ENCODE assay signal across 10 cellular contexts in genomic region chr9:5455181-5455580, GRCh38. TPM values are rescaled to one million over a fixed set of nuclear protein-coding genes. Genes with fewer than 3 reads are reported as not detected.
DNase-seq lines count a peak whose midpoint lies in the region; ATAC-seq and TF ChIP-seq lines count a peak whose summit lies in the region.
"Had no signal": no experiment of that assay in that cellular context is flagged by ENCODE, and none has a peak within 500 bp of the region (broad histone marks: within the 10 kb centered on the region; RNA-seq: fewer than 3 reads in every experiment).

No MANE protein-coding gene starts in this region.

- no peak overlapping the region for H3K4me3 ChIP-seq in left lung
- no peak overlapping the region for H3K4me3 ChIP-seq in body of pancreas
- H3K4me3 ChIP-seq in effector memory CD4-positive, alpha-beta T cell (ENCODE audit: insufficient read depth, low read depth, low read length, poor library complexity, severe bottlenecking): no peak overlapping the region
- H3K4me3 ChIP-seq: SJSA1 had no signal

- H3K4me1 Mint-ChIP-seq in activated T-helper 17 cell treated with anti-CD3 and anti-CD28 coated beads, Interleukin-2, amount 50 U/mL, for 72 hours: peaks cover 51% of the 10 kb centered on the region

- H3K4me3 Mint-ChIP-seq in activated T-helper 17 cell treated with anti-CD3 and anti-CD28 coated beads, Interleukin-2, amount 50 U/mL, for 72 hours: peak overlapping the region; percentile 97

- H3K27ac ChIP-seq in left lung (peak overlapping the region; percentile 65 to 91), body of pancreas (no peak overlapping the region)
- H3K27ac ChIP-seq in effector memory CD4-positive, alpha-beta T cell (ENCODE audit: insufficient read depth, low read length, poor library complexity, severe bottlenecking): no peak overlapping the region
- H3K27ac ChIP-seq: SJSA1 had no signal

- TF ChIP-seq POLR2A in body of pancreas (IDR thresholded peaks at IDR 0.05): no peak

- no peaks in the 10 kb centered on the region for H3K27me3 Mint-ChIP-seq in activated T-helper 17 cell treated with anti-CD3 and anti-CD28 coated beads, Interleukin-2, amount 50 U/mL, for 72 hours

- H3K9me3 Mint-ChIP-seq in activated T-helper 17 cell treated with anti-CD3 and anti-CD28 coated beads, Interleukin-2, amount 50 U/mL, for 72 hours: no peaks in the 10 kb centered on the region

- peak; percentile 29 for DNase-seq in Caki2 (ENCODE audit: low read depth)
- peak; percentile 91 for DNase-seq in HCEC 1CT
- no peak for DNase-seq in left lung
- DNase-seq in body of pancreas: no peak
- DNase-seq in effector memory CD4-positive, alpha-beta T cell: no peak
- DNase-seq: NCI-H1092 had no signal

- in situ Hi-C loops in Caki2 (cut with HindIII; ENCODE audit: low pct_unique_long_range_greater_than_20kb, low sequenced_read_pairs): no loop called here

- WGBS in body of pancreas, 2 donors: 54 to 78% methylated on average over 2 of the region's 2 CpGs

- ATAC-seq in activated T-helper 17 cell treated with anti-CD3 and anti-CD28 coated beads, Interleukin-2, amount 50 U/mL, for 72 hours (replicated peaks): peak; percentile 70
- ATAC-seq in left lung (peak; percentile 60), body of pancreas (no peak), GM18520 (IDR thresholded peaks at IDR 0.05; ENCODE audit: unreplicated experiment) (no peak), GM21737 (IDR thresholded peaks at IDR 0.05; ENCODE audit: unreplicated experiment) (no peak)

- no peaks in the 10 kb centered on the region for H3K27me3 ChIP-seq in left lung
- H3K27me3 ChIP-seq in body of pancreas: no peaks in the 10 kb centered on the region
- H3K27me3 ChIP-seq in effector memory CD4-positive, alpha-beta T cell (replicated peaks; ENCODE audit: control insufficient read depth, insufficient read depth, low read length, poor library complexity, severe bottlenecking): no peaks in the 10 kb centered on the region
- H3K27me3 ChIP-seq: SJSA1 had no signal

- TF ChIP-seq CTCF in left lung (IDR thresholded peaks at IDR 0.05) (no peak), body of pancreas (IDR thresholded peaks at IDR 0.05) (no peak)

- peaks cover 0 to 94% of the 10 kb centered on the region in 2 donors for H3K4me1 ChIP-seq in left lung
- H3K4me1 ChIP-seq in body of pancreas: no peaks in the 10 kb centered on the region
- peaks cover 11% of the 10 kb centered on the region for H3K4me1 ChIP-seq in effector memory CD4-positive, alpha-beta T cell (ENCODE audit: control insufficient read depth, insufficient read depth, low read length, poor library complexity, severe bottlenecking)

- H3K36me3 ChIP-seq in left lung (peaks cover 0 to 27% of the 10 kb centered on the region in 2 donors), body of pancreas (replicated peaks in 1 of 2; ENCODE audit: insufficient read depth in 1 of 2, low read depth in 2 of 2) (peaks cover 0 to 8% of the 10 kb centered on the region in 2 donors)
- peaks cover 5% of the 10 kb centered on the region for H3K36me3 ChIP-seq in effector memory CD4-positive, alpha-beta T cell (ENCODE audit: control insufficient read depth, insufficient read depth, low read length)

- H3K36me3 Mint-ChIP-seq in activated T-helper 17 cell treated with anti-CD3 and anti-CD28 coated beads, Interleukin-2, amount 50 U/mL, for 72 hours (ENCODE audit: low read depth): peaks cover 92% of the 10 kb centered on the region

- H3K27ac Mint-ChIP-seq in activated T-helper 17 cell treated with anti-CD3 and anti-CD28 coated beads, Interleukin-2, amount 50 U/mL, for 72 hours: peak overlapping the region; percentile 93

- H3K9me3 ChIP-seq in left lung (no peaks in the 10 kb centered on the region), body of pancreas (no peaks in the 10 kb centered on the region)
- no peaks in the 10 kb centered on the region for H3K9me3 ChIP-seq in effector memory CD4-positive, alpha-beta T cell (ENCODE audit: control insufficient read depth, low read length)
- H3K9me3 ChIP-seq: SJSA1 had no signal

- intact Hi-C loops in left lung (cut with DNase I): no loop called here
- intact Hi-C loops in body of pancreas (cut with DNase I): no loop called here

RNA-seq across cellular contexts. Expression of gene CD274, which starts 4.8 kb away (rescaled TPM):
- 3.6 and 7.3 TPM in 2 replicates for total RNA-seq in Caki2 (2014; rRNA removed; shearing (Covaris generic); ENCODE audit: low replicate concordance)
- total RNA-seq in activated T-helper 17 cell treated with anti-CD3 and anti-CD28 coated beads, Interleukin-2, amount 50 U/mL, for 72 hours: 10 to 100 TPM; 35.2 to 42.2 TPM
- 10 to 100 TPM in 1 of 2 donors, 1 to 10 TPM in 1; 9.4 to 21.1 TPM for total RNA-seq in left lung
- 1 to 10 TPM; 1.6 to 3.6 TPM for total RNA-seq in body of pancreas

RNA-seq across cellular contexts. Expression of gene PLGRKT, which starts 17.5 kb away (rescaled TPM):
- total RNA-seq in Caki2 (2014; rRNA removed; shearing (Covaris generic); ENCODE audit: low replicate concordance): 34.5 and 45.1 TPM in 2 replicates
- 10 to 100 TPM; 25.8 to 26.3 TPM for total RNA-seq in activated T-helper 17 cell treated with anti-CD3 and anti-CD28 coated beads, Interleukin-2, amount 50 U/mL, for 72 hours
- total RNA-seq in left lung (10 to 100 TPM; 23.2 to 26.6 TPM), body of pancreas (1 to 10 TPM; 3.3 to 7.8 TPM)

RNA-seq across cellular contexts. Expression of gene PDCD1LG2, which starts 55.1 kb away (rescaled TPM):
- total RNA-seq in Caki2 (2014; rRNA removed; shearing (Covaris generic); ENCODE audit: low replicate concordance): not detected in 2 replicates
- 1 to 10 TPM; 1.2 to 1.5 TPM for total RNA-seq in activated T-helper 17 cell treated with anti-CD3 and anti-CD28 coated beads, Interleukin-2, amount 50 U/mL, for 72 hours
- total RNA-seq in left lung (1 to 10 TPM; 1.7 to 4.2 TPM), body of pancreas (1 to 10 TPM in 1 of 2 donors, under 1 TPM in 1; 0.99 to 1.3 TPM)

Comparison
In these comparisons a context has a peak if more than half of its experiments do, and no peak if none do; other contexts are left out.
1. DNase-seq: peak in Caki2 (single experiment) and HCEC 1CT (single experiment); none in left lung (0 of 2), body of pancreas (0 of 4) and effector memory CD4-positive, alpha-beta T cell (0 of 3).
2. ATAC-seq: peak in activated T-helper 17 cell treated with anti-CD3 and anti-CD28 coated beads, Interleukin-2, amount 50 U/mL, for 72 hours (single experiment) and left lung (single experiment); none in body of pancreas (single experiment), GM18520 (single experiment) and GM21737 (single experiment).
3. H3K27ac ChIP-seq: peak in left lung (2 of 2); none in body of pancreas (0 of 4) and effector memory CD4-positive, alpha-beta T cell (single experiment).